In genomic region chr2:119279666-119280065, GRCh38 we compare ENCODE assay signal across 25 cellular contexts. TPM values are rescaled to one million over a fixed set of nuclear protein-coding genes. Genes with fewer than 3 reads are reported as not detected.
"Had no signal": no experiment of that assay in that cellular context is flagged by ENCODE, and none has a peak within 500 bp of the region (broad histone marks: within the 10 kb centered on the region; RNA-seq: fewer than 3 reads in every experiment).

No MANE protein-coding gene starts in this region.

- H3K36me3 ChIP-seq: colonic mucosa, esophagus squamous epithelium, heart right ventricle, lower lobe of right lung, ovary, sigmoid colon, spleen, suprapubic skin, transverse colon, upper lobe of right lung, uterus had no signal

- H3K4me3 ChIP-seq: colonic mucosa, esophagus squamous epithelium, heart right ventricle, lower lobe of right lung, ovary, sigmoid colon, skin epidermis, spleen, suprapubic skin, transverse colon, upper lobe of right lung, uterus had no signal

- H3K27me3 ChIP-seq: colonic mucosa, esophagus squamous epithelium, heart right ventricle, ovary, sigmoid colon, spleen, suprapubic skin, transverse colon, upper lobe of right lung, uterus had no signal

- DNase-seq: colonic mucosa; effector CD8-positive, alpha-beta T cell; esophagus squamous epithelium; foreskin melanocyte; glutamatergic neuron; heart right ventricle; hippocampal formation; kidney glomerular epithelial cell; left colon; left ventricle myocardium superior; lower lobe of right lung; natural killer cell; occipital lobe; ovary; sigmoid colon; spleen; stimulated activated CD4-positive, alpha-beta T cell treated with anti-CD3 and anti-CD28 coated beads, Interleukin-4, amount 100 ng/mL, for 4 hours; stimulated activated naive B cell treated with anti-CD40 and anti-IgM and Interleukin-4, amounts not matched to agents 10 μg/mL and 1 μg/mL and 100 μg/mL, for 72 hours; transverse colon; upper lobe of right lung; uterus had no signal

- H3K4me1 ChIP-seq: colonic mucosa, transverse colon, uterus had no signal

- ATAC-seq: heart right ventricle; left colon; left ventricle myocardium superior; lower lobe of right lung; natural killer cell; stimulated activated naive B cell treated with anti-CD40 and anti-IgM and Interleukin-4, amounts not matched to agents 10 μg/mL and 1 μg/mL and 100 μg/mL, for 72 hours; upper lobe of right lung had no signal

- H3K9me3 ChIP-seq: colonic mucosa, esophagus squamous epithelium, heart right ventricle, lower lobe of right lung, ovary, sigmoid colon, suprapubic skin, transverse colon, upper lobe of right lung, uterus had no signal

- FAIRE-seq: endothelial cell of umbilical vein, islet of Langerhans had no signal

- H3K27ac ChIP-seq: colonic mucosa, esophagus squamous epithelium, heart right ventricle, lower lobe of right lung, ovary, sigmoid colon, skin epidermis, spleen, suprapubic skin, transverse colon, upper lobe of right lung, uterus had no signal

RNA-seq across cellular contexts. Expression of gene STEAP3, which starts 56.0 kb away (rescaled TPM):
- total RNA-seq: occipital lobe had no signal
